ENCODE assay signal across 16 cellular contexts in the genomic region with DNA sequence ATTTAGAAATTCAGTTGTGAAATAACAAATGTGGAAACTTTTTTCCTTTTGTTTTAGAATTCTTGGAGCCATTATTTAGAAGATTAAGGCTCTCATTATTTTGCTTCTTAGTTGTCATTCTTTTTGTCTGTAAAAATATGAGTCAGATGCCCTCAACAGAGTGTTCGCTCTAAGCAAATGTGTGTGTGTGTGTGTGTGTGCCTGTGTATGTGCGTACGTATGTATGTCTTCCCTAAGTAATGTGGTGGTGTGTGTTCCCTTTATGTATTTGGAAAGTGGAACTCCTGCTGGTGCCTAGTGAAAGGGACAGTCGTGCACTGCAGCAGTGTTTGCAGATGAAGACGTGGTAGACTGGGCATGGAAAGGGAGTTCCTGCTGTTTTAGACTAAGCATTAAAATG.
"Had no signal": no experiment of that assay in that cellular context is flagged by ENCODE, and none has a peak within 500 bp of the region (broad histone marks: within the 10 kb centered on the region; RNA-seq: fewer than 3 reads in every experiment).

No MANE protein-coding gene starts in this region.

- ATAC-seq: left cardiac atrium, lower lobe of right lung had no signal

- DNase-seq: activated B cell treated with CpG ODN at 0.5 μM for 24 hours; activated CD4-positive, alpha-beta T cell treated with anti-CD3 and anti-CD28 coated beads, Interleukin-2, amount 10 ng/mL, durations not matched to agents 24 days and 14 days; activated naive CD4-positive, alpha-beta T cell treated with anti-CD3 and anti-CD28 coated beads, Interleukin-2, amount 50 U/mL, for 16 hours; activated T-cell treated with anti-CD3 and anti-CD28 coated beads for 4 hours; adrenal gland; cerebellar nuclear complex; endodermal cell; erythroblast; glutamatergic neuron; left cardiac atrium; lower lobe of right lung; naive B cell; stomach had no signal

- H3K27me3 ChIP-seq: adrenal gland, stomach had no signal

- H3K36me3 Mint-ChIP-seq: naive B cell had no signal

- H3K27ac ChIP-seq: adrenal gland, lower lobe of right lung, skin epidermis, thoracic aorta had no signal

- H3K4me3 Mint-ChIP-seq: activated B cell treated with CpG ODN at 0.5 μM for 24 hours; activated CD4-positive, alpha-beta T cell treated with anti-CD3 and anti-CD28 coated beads, Interleukin-2, amount 10 ng/mL, durations not matched to agents 24 days and 14 days; endodermal cell; naive B cell had no signal

- H3K4me1 ChIP-seq: adrenal gland, lower lobe of right lung had no signal

- H3K4me3 ChIP-seq: adrenal gland, lower lobe of right lung, skin epidermis, stomach, thoracic aorta had no signal

- H3K27ac Mint-ChIP-seq: activated B cell treated with CpG ODN at 0.5 μM for 24 hours; activated CD4-positive, alpha-beta T cell treated with anti-CD3 and anti-CD28 coated beads, Interleukin-2, amount 10 ng/mL, durations not matched to agents 24 days and 14 days; activated T-helper 2 cell treated with anti-CD3 and anti-CD28 coated beads, Interferon-gamma antibody, Interleukin-2, Interleukin-4, amounts not matched to agents 10 μg/mL and 5 μg/mL and 100 μg/mL, durations not matched to agents 14 hours and 24 hours and 36 hours; endodermal cell had no signal

- H3K36me3 ChIP-seq: adrenal gland, lower lobe of right lung, stomach, thoracic aorta had no signal

- H3K9me3 Mint-ChIP-seq: activated B cell treated with CpG ODN at 0.5 μM for 24 hours; activated CD4-positive, alpha-beta T cell treated with anti-CD3 and anti-CD28 coated beads, Interleukin-2, amount 10 ng/mL, durations not matched to agents 24 days and 14 days; activated T-helper 2 cell treated with anti-CD3 and anti-CD28 coated beads, Interferon-gamma antibody, Interleukin-2, Interleukin-4, amounts not matched to agents 10 μg/mL and 5 μg/mL and 100 μg/mL, durations not matched to agents 14 hours and 24 hours and 36 hours; endodermal cell; naive B cell had no signal

- H3K4me1 Mint-ChIP-seq: endodermal cell had no signal

- H3K9me3 ChIP-seq: adrenal gland, lower lobe of right lung, stomach, thoracic aorta had no signal

- H3K27me3 Mint-ChIP-seq: activated B cell treated with CpG ODN at 0.5 μM for 24 hours; activated CD4-positive, alpha-beta T cell treated with anti-CD3 and anti-CD28 coated beads, Interleukin-2, amount 10 ng/mL, durations not matched to agents 24 days and 14 days; naive B cell had no signal
